ENCODE assay signal across 8 cellular contexts in the genomic region with DNA sequence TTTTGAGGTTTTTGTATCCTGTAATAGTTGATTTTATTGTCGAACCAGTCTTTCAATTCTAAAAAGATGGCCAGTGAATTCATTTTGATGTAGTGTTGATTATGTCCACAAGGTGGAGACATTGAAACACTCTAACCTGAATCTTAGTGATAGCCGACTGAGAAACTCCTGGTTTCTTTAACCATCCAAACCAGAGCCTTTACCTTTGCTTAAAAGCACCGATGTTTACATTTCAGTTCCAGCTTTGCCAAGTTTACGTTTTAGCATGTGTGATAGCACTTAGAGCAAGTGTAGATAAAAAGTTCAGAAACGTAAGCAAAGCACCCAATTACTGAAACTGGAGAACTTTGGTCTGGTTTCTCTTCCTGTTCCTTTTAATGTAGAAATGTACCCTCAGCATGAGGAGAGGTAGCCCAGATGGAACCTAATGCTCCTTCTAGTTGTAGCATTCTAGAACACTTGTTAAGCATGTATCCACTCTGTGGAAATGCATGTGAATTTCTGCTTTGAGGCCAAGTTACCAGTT.
A peak's percentile ranks its signal among the peaks of the same experiment; 100 is the strongest.
DNase-seq lines count a peak whose midpoint lies in the region; ATAC-seq and TF ChIP-seq lines count a peak whose summit lies in the region.

No MANE protein-coding gene starts in this region.

- peak overlapping the region in 1 of 4 donors; percentile 3 for H3K27ac ChIP-seq in esophagus squamous epithelium

- peak overlapping the region; percentile 47 for H3K4me3 Mint-ChIP-seq in T-helper 1 cell treated with Interleukin-12 subunit alpha and Interleukin-12 subunit beta and Interleukin-4 antibody, amounts not matched to agents 30 μg/mL and 1 μg/mL, for 36 hours
- no peak overlapping the region for H3K4me3 Mint-ChIP-seq in nephron progenitor cell

- TF ChIP-seq POLR2A in esophagus squamous epithelium (IDR thresholded peaks at IDR 0.05): no peak

- H3K4me1 ChIP-seq in esophagus squamous epithelium: peaks cover 0 to 37% (median 3%) of the 10 kb centered on the region in 3 donors

- peaks cover 0 to 36% (median 0%) of the 10 kb centered on the region in 3 donors for H3K36me3 ChIP-seq in esophagus squamous epithelium

- H3K36me3 Mint-ChIP-seq in T-helper 1 cell treated with Interleukin-12 subunit alpha and Interleukin-12 subunit beta and Interleukin-4 antibody, amounts not matched to agents 30 μg/mL and 1 μg/mL, for 36 hours (ENCODE audit: low read depth): no peaks in the 10 kb centered on the region
- no peaks in the 10 kb centered on the region for H3K36me3 Mint-ChIP-seq in nephron progenitor cell (ENCODE audit: low read depth)

- WGBS in esophagus squamous epithelium, 2 donors: 1 to 9% methylated on average over 5 of the region's 5 CpGs

- ATAC-seq in HG02623 (IDR thresholded peaks at IDR 0.05; ENCODE audit: unreplicated experiment): peak; percentile 81

- intact Hi-C loops in esophagus squamous epithelium (cut with DNase I): loop anchor here (10.0 kb wide), 1 partner anchor 403 kb away; no protein-coding TSS in a partner anchor

- no peaks in the 10 kb centered on the region for H3K9me3 ChIP-seq in esophagus squamous epithelium

- no peaks in the 10 kb centered on the region for H3K27me3 ChIP-seq in esophagus squamous epithelium

- peaks cover 29% of the 10 kb centered on the region for H3K27me3 Mint-ChIP-seq in T-helper 1 cell treated with Interleukin-12 subunit alpha and Interleukin-12 subunit beta and Interleukin-4 antibody, amounts not matched to agents 30 μg/mL and 1 μg/mL, for 36 hours (ENCODE audit: low read depth)
- no peaks in the 10 kb centered on the region for H3K27me3 Mint-ChIP-seq in nephron progenitor cell (ENCODE audit: low read depth, poor library complexity)

- H3K9me3 Mint-ChIP-seq in T-helper 1 cell treated with Interleukin-12 subunit alpha and Interleukin-12 subunit beta and Interleukin-4 antibody, amounts not matched to agents 30 μg/mL and 1 μg/mL, for 36 hours: no peaks in the 10 kb centered on the region
- H3K9me3 Mint-ChIP-seq in nephron progenitor cell: no peaks in the 10 kb centered on the region

- in situ Hi-C loops in GM13976 (cut with MboI; ENCODE audit: low sequenced_read_pairs, unreplicated experiment): loop anchor here (10.0 kb wide), 1 partner anchor 163 kb away; no protein-coding TSS in a partner anchor

- peaks cover 9% of the 10 kb centered on the region for H3K4me1 Mint-ChIP-seq in T-helper 1 cell treated with Interleukin-12 subunit alpha and Interleukin-12 subunit beta and Interleukin-4 antibody, amounts not matched to agents 30 μg/mL and 1 μg/mL, for 36 hours (ENCODE audit: low read depth)
- H3K4me1 Mint-ChIP-seq in nephron progenitor cell: peaks cover 45% of the 10 kb centered on the region

- H3K4me3 ChIP-seq in esophagus squamous epithelium: peak overlapping the region in 1 of 4 donors; percentile 27

- DNase-seq in Ammon's horn (ENCODE audit: low spot score) (peak; percentile 72), GM13976 (ENCODE audit: low spot score) (peak; percentile 53), MV-4-11 (lab: John Stamatoyannopoulos, UW) (peak; percentile 69), esophagus squamous epithelium (lab: John Stamatoyannopoulos, UW) (no peak), nephron progenitor cell (peak; percentile 32), T1000 (lab: John Stamatoyannopoulos, UW) (no peak)

- TF ChIP-seq CTCF in GM13976 (IDR thresholded peaks at IDR 0.05; ENCODE audit: borderline replicate concordance, control extremely low read depth, extremely low read depth, insufficient read depth, missing control alignments): peak; percentile 23
- TF ChIP-seq CTCF in esophagus squamous epithelium (IDR thresholded peaks at IDR 0.05): peak in 5 of 6 experiments; percentile 69 to 90 (median 69)
- TF ChIP-seq CTCF in nephron progenitor cell (IDR thresholded peaks at IDR 0.05): peak; percentile 65

- H3K27ac Mint-ChIP-seq in T-helper 1 cell treated with Interleukin-12 subunit alpha and Interleukin-12 subunit beta and Interleukin-4 antibody, amounts not matched to agents 30 μg/mL and 1 μg/mL, for 36 hours: no peak overlapping the region
- H3K27ac Mint-ChIP-seq in nephron progenitor cell: no peak overlapping the region

Comparison
In these comparisons a context has a peak if more than half of its experiments do, and no peak if none do; other contexts are left out.
1. DNase-seq: peak in Ammon's horn (single experiment), GM13976 (single experiment), MV-4-11 (single experiment) and nephron progenitor cell (single experiment); none in esophagus squamous epithelium (single experiment) and T1000 (single experiment).
2. Peak in every context shown above with its lines, with median percentiles within 50 percentile points of each other: CTCF ChIP-seq.